In the genomic region with DNA sequence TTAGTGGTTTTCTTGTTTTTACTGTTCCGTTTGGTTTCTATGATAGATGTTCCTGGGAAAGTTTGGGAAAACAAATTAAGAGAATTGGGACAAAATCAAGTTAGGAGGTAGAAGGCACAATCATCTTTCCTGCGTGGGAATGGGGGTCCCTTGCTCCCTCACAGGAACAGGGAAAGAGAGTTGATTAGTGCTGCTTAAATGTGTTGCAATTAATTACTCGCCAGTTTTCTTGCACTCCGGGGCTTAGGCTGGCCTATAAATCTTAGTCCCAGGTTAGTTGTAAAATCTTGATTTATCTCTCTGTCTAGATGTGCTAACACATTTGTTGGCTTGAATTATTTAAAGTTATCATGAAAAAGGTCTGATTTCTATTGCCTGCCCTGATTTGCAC, we compare ENCODE assay signal across 1 cellular context.
TF ChIP-seq lines count a peak whose summit lies in the region.

No MANE protein-coding gene starts in this region.

TF ChIP-seq in GM23338, 12 proteins besides CTCF, POLR2A, EP300 and RAD21 (continued from another document):
- TF ChIP-seq STAT1 (IDR thresholded peaks at IDR 0.05; ENCODE audit: unreplicated experiment) = no peak
- TF ChIP-seq EZH2 (IDR thresholded peaks at IDR 0.05; ENCODE audit: low read depth, unreplicated experiment) = no peak
